Comparison of ENCODE assay signal across 29 cellular contexts in genomic region chr5:66903218-66903617, GRCh38.
"Had no signal": no experiment of that assay in that cellular context is flagged by ENCODE, and none has a peak within 500 bp of the region (broad histone marks: within the 10 kb centered on the region; RNA-seq: fewer than 3 reads in every experiment).

No MANE protein-coding gene starts in this region.

- H3K27ac ChIP-seq: coronary artery, dorsolateral prefrontal cortex, epithelial cell of prostate, esophagus muscularis mucosa, esophagus squamous epithelium, foreskin keratinocyte, gastrocnemius medialis, gastroesophageal sphincter, heart left ventricle had no signal

- H3K27ac Mint-ChIP-seq: dendritic cell treated with granulocyte-macrophage colony-stimulating factor and Interleukin-4, amounts not matched to agents 40 ng/mL and 50 ng/mL, for 4 days; effector memory CD8-positive, alpha-beta T cell; endodermal cell had no signal

- H3K27me3 ChIP-seq: colonic mucosa, dorsolateral prefrontal cortex, esophagus muscularis mucosa, esophagus squamous epithelium, foreskin keratinocyte, gastrocnemius medialis, gastroesophageal sphincter, heart left ventricle, heart right ventricle had no signal

- H3K4me1 ChIP-seq: colonic mucosa, esophagus muscularis mucosa, gastrocnemius medialis, gastroesophageal sphincter had no signal

- H3K9me3 Mint-ChIP-seq: dendritic cell treated with granulocyte-macrophage colony-stimulating factor and Interleukin-4, amounts not matched to agents 40 ng/mL and 50 ng/mL, for 4 days; effector memory CD8-positive, alpha-beta T cell; endodermal cell had no signal

- FAIRE-seq: colon, endometrium, endothelial cell of umbilical vein, frontal cortex had no signal

- H3K9me3 ChIP-seq: colonic mucosa, esophagus muscularis mucosa, esophagus squamous epithelium, gastrocnemius medialis, gastroesophageal sphincter, heart left ventricle, heart right ventricle had no signal

- DNase-seq: colonic mucosa; cortex of kidney; dermis blood vessel endothelial cell; dorsolateral prefrontal cortex; effector CD4-positive, alpha-beta T cell; effector CD8-positive, alpha-beta T cell; effector memory CD4-positive, alpha-beta T cell; effector memory CD8-positive, alpha-beta T cell; endodermal cell; erythroblast; esophagus squamous epithelium; foreskin fibroblast; foreskin keratinocyte; foreskin melanocyte; gastrocnemius medialis; glutamatergic neuron; head of caudate nucleus; heart left ventricle; heart right ventricle had no signal

- H3K27me3 Mint-ChIP-seq: dendritic cell treated with granulocyte-macrophage colony-stimulating factor and Interleukin-4, amounts not matched to agents 40 ng/mL and 50 ng/mL, for 4 days had no signal

- H3K4me3 ChIP-seq: colonic mucosa, coronary artery, dorsolateral prefrontal cortex, esophagus muscularis mucosa, esophagus squamous epithelium, gastrocnemius medialis, gastroesophageal sphincter, heart left ventricle, heart right ventricle had no signal

- H3K36me3 ChIP-seq: colonic mucosa, esophagus muscularis mucosa, esophagus squamous epithelium, gastrocnemius medialis, gastroesophageal sphincter, heart left ventricle, heart right ventricle had no signal

- H3K4me3 Mint-ChIP-seq: dendritic cell treated with granulocyte-macrophage colony-stimulating factor and Interleukin-4, amounts not matched to agents 40 ng/mL and 50 ng/mL, for 4 days; effector memory CD8-positive, alpha-beta T cell had no signal

- ATAC-seq: effector memory CD8-positive, alpha-beta T cell; esophagus mucosa; foreskin keratinocyte; gastrocnemius medialis; gastroesophageal sphincter had no signal
